13 cellular contexts compared by ENCODE assay signal in the genomic region with DNA sequence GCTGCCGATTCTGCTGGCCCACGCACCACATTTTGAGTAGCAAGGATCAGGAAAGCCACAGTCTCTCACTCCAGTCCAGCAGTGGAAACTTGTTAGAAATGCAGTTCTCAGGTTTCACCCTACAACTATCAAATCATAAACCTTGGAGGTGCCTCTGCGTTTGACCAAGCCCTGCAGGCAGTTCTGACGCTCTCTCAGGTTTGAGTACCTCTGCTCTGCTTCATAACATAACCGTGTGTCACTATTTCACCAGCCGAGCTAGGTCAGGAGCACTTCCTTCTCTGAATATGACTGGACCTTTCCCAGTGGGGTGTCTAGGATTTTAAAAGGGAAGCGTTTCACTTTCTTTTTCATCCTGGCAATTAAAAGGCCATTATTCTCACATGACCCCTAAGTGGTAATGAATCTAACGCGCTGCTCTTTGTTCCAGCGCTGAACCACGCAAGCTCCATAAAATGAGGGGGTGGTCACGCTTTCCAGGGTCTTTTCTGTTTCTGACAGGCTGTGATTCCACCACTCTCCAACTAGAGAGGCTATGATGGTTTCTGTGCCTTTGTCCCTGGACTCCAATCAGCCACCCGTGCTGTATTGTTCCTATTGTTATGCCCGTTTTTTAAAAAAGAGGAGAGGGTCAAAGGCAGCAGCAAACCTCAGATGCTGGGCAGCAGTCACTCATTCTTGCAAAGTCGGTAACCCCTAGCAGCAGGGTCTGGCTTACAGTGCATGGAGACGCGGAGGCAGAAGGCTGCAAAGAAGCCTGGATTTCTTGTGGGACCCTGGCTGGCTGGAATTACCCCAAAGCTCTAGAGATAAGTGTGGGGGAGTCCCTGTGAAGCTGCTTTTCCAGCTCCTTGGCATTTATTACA.
DNase-seq lines count a peak whose midpoint lies in the region; TF ChIP-seq lines count a peak whose summit lies in the region.
"Had no signal": no experiment of that assay in that cellular context is flagged by ENCODE, and none has a peak within 500 bp of the region (broad histone marks: within the 10 kb centered on the region; RNA-seq: fewer than 3 reads in every experiment).

No MANE protein-coding gene starts in this region.

- H2AFZ ChIP-seq in PC-9: 0 out of 2 replicates have a peak overlapping the region, but pooled peaks have one; percentile 27
- H2AFZ ChIP-seq in trophoblast cell (ENCODE audit: insufficient read depth, low read length, poor library complexity): no peak overlapping the region

- peaks cover 0 to 32% (median 10%) of the 10 kb centered on the region in 8 donors for H3K9me3 Mint-ChIP-seq in CD4-positive, alpha-beta memory T cell
- H3K9me3 Mint-ChIP-seq: mesothelial cell of epicardium had no signal

- H3K79me1 ChIP-seq in trophoblast cell (ENCODE audit: low read length): no peaks in the 10 kb centered on the region

- no peak overlapping the region for H3K4me3 Mint-ChIP-seq in CD4-positive, alpha-beta memory T cell
- H3K4me3 Mint-ChIP-seq: mesothelial cell of epicardium had no signal

- H3K4me3 ChIP-seq in PC-9: no peak overlapping the region
- no peak overlapping the region for H3K4me3 ChIP-seq in trophoblast cell (ENCODE audit: low read depth, low read length)
- no peak overlapping the region for H3K4me3 ChIP-seq in CD4-positive, alpha-beta memory T cell (ENCODE audit: low read length in 2 of 2)
- H3K4me3 ChIP-seq in ascending aorta: no peak overlapping the region

- H3K9me2 ChIP-seq in PC-9 (ENCODE audit: insufficient read depth): peaks cover 5% of the 10 kb centered on the region; the same call in 1 of the 2 replicates

- no peak overlapping the region for H3K14ac ChIP-seq in trophoblast cell (ENCODE audit: low read length)

- WGBS in trophoblast cell (ENCODE audit: extremely low coverage, insufficient coverage, insufficient read length): no CpG with 5 or more reads among the region's 17 CpGs

- H2BK12ac ChIP-seq in trophoblast cell (ENCODE audit: low read length): peak overlapping the region; percentile 26

- no peak overlapping the region for H2BK5ac ChIP-seq in trophoblast cell (ENCODE audit: low read depth, low read length, poor library complexity)

- no peaks in the 10 kb centered on the region for H3K4me1 Mint-ChIP-seq in CD4-positive, alpha-beta memory T cell

- no peak overlapping the region for H4K12ac ChIP-seq in trophoblast cell (ENCODE audit: low read depth, low read length)

- H3F3A ChIP-seq in PC-9 (ENCODE audit: insufficient read depth, low read depth): no peaks in the 10 kb centered on the region

- no peak overlapping the region for H3K4ac ChIP-seq in trophoblast cell (ENCODE audit: low read depth, low read length)

- H3K79me2 ChIP-seq in PC-9 (ENCODE audit: low read depth) (no peaks in the 10 kb centered on the region), trophoblast cell (ENCODE audit: control insufficient read depth, insufficient read depth, low read length, poor library complexity) (no peaks in the 10 kb centered on the region)

- CTCF ChIA-PET in PC-9 (lab: Charles Lee): no interaction called here
- CTCF ChIA-PET in CD4-positive, alpha-beta memory T cell (lab: Charles Lee; ENCODE audit: partially characterized antibody): no interaction called here

- H3K27me3 Mint-ChIP-seq in CD4-positive, alpha-beta memory T cell: no peaks in the 10 kb centered on the region

- no peak overlapping the region for H3K18ac ChIP-seq in trophoblast cell (ENCODE audit: low read length)

- H3K9me3 ChIP-seq in PC-9 (ENCODE audit: insufficient read depth, low read depth): no peaks in the 10 kb centered on the region
- H3K9me3 ChIP-seq in trophoblast cell (ENCODE audit: insufficient read depth, low read depth, low read length): peaks cover 2% of the 10 kb centered on the region
- H3K9me3 ChIP-seq in CD4-positive, alpha-beta memory T cell (ENCODE audit: control insufficient read depth in 1 of 2, low read length in 2 of 2): peaks cover 0 to 3% of the 10 kb centered on the region in 2 donors
- H3K9me3 ChIP-seq in ascending aorta: no peaks in the 10 kb centered on the region

- no peak overlapping the region for H4K8ac ChIP-seq in trophoblast cell (ENCODE audit: low read depth, low read length)

- no peaks in the 10 kb centered on the region for H3K36me3 ChIP-seq in PC-9 (ENCODE audit: low read depth)
- no peaks in the 10 kb centered on the region for H3K36me3 ChIP-seq in trophoblast cell (ENCODE audit: control insufficient read depth in 1 of 2, insufficient read depth in 2 of 2, low read length in 2 of 2)
- no peaks in the 10 kb centered on the region for H3K36me3 ChIP-seq in CD4-positive, alpha-beta memory T cell (ENCODE audit: insufficient read depth, low read length)
- H3K36me3 ChIP-seq in ascending aorta: no peaks in the 10 kb centered on the region

- H2AK5ac ChIP-seq in trophoblast cell (ENCODE audit: low read length): no peak overlapping the region

- H3K4me1 ChIP-seq in PC-9 (replicated peaks; ENCODE audit: insufficient read depth) (no peaks in the 10 kb centered on the region), trophoblast cell (ENCODE audit: control insufficient read depth in 1 of 2, insufficient read depth in 2 of 2, low read length in 2 of 2) (peaks cover 4 to 8% of the 10 kb centered on the region in 2 experiments), ascending aorta (no peaks in the 10 kb centered on the region)
- no peaks in the 10 kb centered on the region for H3K4me1 ChIP-seq in CD4-positive, alpha-beta memory T cell (ENCODE audit: insufficient read depth, low read length)

- no peak overlapping the region for H4K91ac ChIP-seq in trophoblast cell (ENCODE audit: low read depth, low read length)

- H3K23ac ChIP-seq in trophoblast cell (ENCODE audit: low read length): no peak overlapping the region

- POLR2A ChIA-PET in PC-9 (lab: Charles Lee; ENCODE audit: unreplicated experiment): no interaction called here
- POLR2A ChIA-PET in CD4-positive, alpha-beta memory T cell (lab: Charles Lee; ENCODE audit: partially characterized antibody): no interaction called here

- BruUV-seq in PC-9 (replicated peaks; lab: Mats Ljungman, UMichigan): no TSS peak

- H3K36me3 Mint-ChIP-seq in CD4-positive, alpha-beta memory T cell: no peaks in the 10 kb centered on the region
- H3K36me3 Mint-ChIP-seq: mesothelial cell of epicardium had no signal

- no peak overlapping the region for H3K27ac Mint-ChIP-seq in CD4-positive, alpha-beta memory T cell
- H3K27ac Mint-ChIP-seq: mesothelial cell of epicardium had no signal

- DNase-seq in NCI-H1417 (lab: John Stamatoyannopoulos, UW) (peak in 2 of 3 experiments; percentile 46 to 51), NCI-H1417 treated with DMSO at 0.1 percent for 48 hours (lab: John Stamatoyannopoulos, UW) (no peak), PC-9 (peak in 1 of 2 experiments; percentile 60), epithelial cell of prostate (ENCODE audit: low read depth, low spot score) (peak; percentile 5), trophoblast cell (no peak), AG08396 (ENCODE audit: low spot score) (no peak), ascending aorta (ENCODE audit: low spot score in 2 of 2) (no peak)
- no peak for DNase-seq in CD4-positive, alpha-beta memory T cell
- DNase-seq: activated CD4-positive, alpha-beta T cell treated with anti-CD3 and anti-CD28 coated beads for 48 hours; effector CD4-positive, alpha-beta T cell; NCI-H2029 treated with DMSO at 0.1 percent for 48 hours had no signal

- H3K9ac ChIP-seq in trophoblast cell (ENCODE audit: low read length): no peak overlapping the region
- H3K9ac ChIP-seq: KMS-11 had no signal

- intact Hi-C loops in PC-9 (cut with micrococcal nuclease; ENCODE audit: unreplicated experiment) (no loop called here), ascending aorta (cut with DNase I) (no loop called here)
- intact Hi-C loops in CD4-positive, alpha-beta memory T cell (cut with micrococcal nuclease): no loop called here

- no peak overlapping the region for H2BK120ac ChIP-seq in trophoblast cell (ENCODE audit: insufficient read depth, low read length, poor library complexity)

- H3K27me3 ChIP-seq in PC-9 (ENCODE audit: insufficient read depth, low read depth) (no peaks in the 10 kb centered on the region), trophoblast cell (ENCODE audit: insufficient read depth, low read length) (no peaks in the 10 kb centered on the region), ascending aorta (no peaks in the 10 kb centered on the region)
- no peaks in the 10 kb centered on the region for H3K27me3 ChIP-seq in CD4-positive, alpha-beta memory T cell (ENCODE audit: insufficient read depth, low read length)

- no peaks in the 10 kb centered on the region for H4K20me1 ChIP-seq in PC-9 (ENCODE audit: insufficient read depth)

- H3K4me2 ChIP-seq in PC-9: peak overlapping the region; percentile 47; the same call in 1 of the 2 replicates
- H3K4me2 ChIP-seq in trophoblast cell (ENCODE audit: low read length): no peak overlapping the region
- H3K4me2 ChIP-seq: KMS-11 had no signal

- H3K27ac ChIP-seq in PC-9 (no peak overlapping the region), epithelial cell of prostate (no peak overlapping the region), trophoblast cell (ENCODE audit: low read depth, low read length) (no peak overlapping the region), ascending aorta (no peak overlapping the region)
- no peak overlapping the region for H3K27ac ChIP-seq in CD4-positive, alpha-beta memory T cell (ENCODE audit: low read depth, low read length)
- H3K27ac ChIP-seq: KMS-11 had no signal

- no peak for TF ChIP-seq CTCF in PC-9 (conservative IDR thresholded peaks at IDR 0.05)
- no peak for TF ChIP-seq CTCF in ascending aorta (IDR thresholded peaks at IDR 0.05)

Comparison
In these comparisons a context has a peak if more than half of its experiments do, and no peak if none do; other contexts are left out.
1. DNase-seq: peak in NCI-H1417 (2 of 3) and epithelial cell of prostate (single experiment); none in NCI-H1417 treated with DMSO at 0.1 percent for 48 hours (single experiment), trophoblast cell (0 of 2), AG08396 (single experiment), CD4-positive, alpha-beta memory T cell (0 of 5) and ascending aorta (0 of 2).